Comparison of ENCODE assay signal across 9 cellular contexts in genomic region chr13:23510979-23511735, GRCh38. TPM values are rescaled to one million over a fixed set of nuclear protein-coding genes. Genes with fewer than 3 reads are reported as not detected.
DNase-seq lines count a peak whose midpoint lies in the region; ATAC-seq and TF ChIP-seq lines count a peak whose summit lies in the region.
"Had no signal": no experiment of that assay in that cellular context is flagged by ENCODE, and none has a peak within 500 bp of the region (broad histone marks: within the 10 kb centered on the region; RNA-seq: fewer than 3 reads in every experiment).

No MANE protein-coding gene starts in this region.

- H3K36me3 Mint-ChIP-seq in Caco-2 (ENCODE audit: insufficient read depth, unreplicated experiment), result no peaks in the 10 kb centered on the region

- no peak overlapping the region for H3K4me3 ChIP-seq in Caco-2 (ENCODE audit: low read depth, low read length)
- H3K4me3 ChIP-seq in adrenal gland, result no peak overlapping the region

- POLR2A ChIA-PET in Caco-2 (lab: Charles Lee), result no interaction called here

- H3K4me1 ChIP-seq in Caco-2, result peaks cover 13% of the 10 kb centered on the region
- no peaks in the 10 kb centered on the region for H3K4me1 ChIP-seq in adrenal gland (replicated peaks in 1 of 2)

- no peak for TF ChIP-seq POLR2A in adrenal gland (IDR thresholded peaks at IDR 0.05)

- CTCF ChIA-PET in Caco-2 (lab: Charles Lee), result interaction anchor here (1.0 to 1.3 kb wide), 2 partner anchors 57 to 59 kb away, joined by 3 to 7 read pairs; partner anchors contain the start of gene TNFRSF19

- H3K27ac Mint-ChIP-seq in Caco-2 (ENCODE audit: unreplicated experiment), result no peak overlapping the region

- H3K36me3 ChIP-seq in Caco-2 (ENCODE audit: control insufficient read depth, insufficient read depth, low read length), result no peaks in the 10 kb centered on the region
- no peaks in the 10 kb centered on the region for H3K36me3 ChIP-seq in adrenal gland (replicated peaks in 1 of 2)

- no peaks in the 10 kb centered on the region for H3K9me3 Mint-ChIP-seq in Caco-2 (ENCODE audit: unreplicated experiment)

- BruUV-seq in Caco-2 (replicated peaks; lab: Mats Ljungman, UMichigan), result no TSS peak

- ATAC-seq in HG03095 (IDR thresholded peaks at IDR 0.05; ENCODE audit: unreplicated experiment), result peak; percentile 47
- ATAC-seq in left lobe of liver, result peak; percentile 34
- ATAC-seq in HG02678 (IDR thresholded peaks at IDR 0.05; ENCODE audit: unreplicated experiment), result no peak
- ATAC-seq in HG03025 (IDR thresholded peaks at IDR 0.05; ENCODE audit: low FRiP score, unreplicated experiment), result no peak

- H3K9me3 ChIP-seq in Caco-2, result no peaks in the 10 kb centered on the region
- H3K9me3 ChIP-seq in adrenal gland (replicated peaks in 1 of 3), result no peaks in the 10 kb centered on the region

- H3K4me1 Mint-ChIP-seq in Caco-2 (ENCODE audit: low read depth, unreplicated experiment), result peaks cover 7% of the 10 kb centered on the region

- no peak overlapping the region for H3K4me3 Mint-ChIP-seq in Caco-2 (ENCODE audit: unreplicated experiment)

- WGBS in adrenal gland, 4 donors, result 64 to 72% (median 68%) methylated on average over 4 of the region's 4 CpGs

- no peaks in the 10 kb centered on the region for H3K27me3 ChIP-seq in Caco-2 (replicated peaks; ENCODE audit: control insufficient read depth, insufficient read depth, low read length)
- H3K27me3 ChIP-seq in adrenal gland, result no peaks in the 10 kb centered on the region

- DNase-seq in Caco-2 (peak; percentile 48 to 58), adrenal gland (peak in 3 of 7 donors; percentile 1 to 22 (median 13)), left lobe of liver (ENCODE audit: low spot score) (no peak), NCI-H2029 (lab: John Stamatoyannopoulos, UW) (no peak)
- no peak for DNase-seq in activated naive CD4-positive, alpha-beta T cell (lab: John Stamatoyannopoulos, UW)

- no peaks in the 10 kb centered on the region for H3K27me3 Mint-ChIP-seq in Caco-2 (ENCODE audit: insufficient read depth, unreplicated experiment)

- no peak overlapping the region for H3K27ac ChIP-seq in adrenal gland
- H3K27ac ChIP-seq: HL-60 had no signal

- TF ChIP-seq CTCF in Caco-2 (IDR thresholded peaks at IDR 0.05; ENCODE audit: insufficient read depth in 1 of 2, low read depth in 1 of 2, low read length in 1 of 2, severe bottlenecking in 1 of 2, unreplicated experiment in 1 of 2) (peak; percentile 40 to 62), adrenal gland (IDR thresholded peaks at IDR 0.05) (peak in 4 of 6 experiments; percentile 16 to 42 (median 31))

- intact Hi-C loops in Caco-2 (cut with micrococcal nuclease; ENCODE audit: unreplicated experiment) (loop anchor here (1.0 to 2.0 kb wide), 4 partner anchors 44 to 360 kb away; partner anchors contain the start of gene TNFRSF19), adrenal gland (cut with DNase I) (no loop called here)

RNA-seq across cellular contexts. Expression of gene TNFRSF19, which starts 59.1 kb away (rescaled TPM):
- total RNA-seq in Caco-2 (2022), result 63.4 and 66.4 TPM in 2 replicates
- 1 to 10 TPM in 7 of 8 donors, under 1 TPM in 1; 0.88 to 6.7 (median 3.3) TPM for total RNA-seq in adrenal gland
- 1 to 10 TPM; 1.2 to 3.8 (median 2.0) TPM for polyA plus RNA-seq in adrenal gland
- total RNA-seq in left lobe of liver, result 0.60 TPM

Comparison
In these comparisons a context has a peak if more than half of its experiments do, and no peak if none do; other contexts are left out.
1. DNase-seq: peak in Caco-2 (2 of 2); none in left lobe of liver (single experiment), NCI-H2029 (single experiment) and activated naive CD4-positive, alpha-beta T cell (0 of 4).
2. ATAC-seq: peak in HG03095 (single experiment) and left lobe of liver (single experiment); none in HG02678 (single experiment) and HG03025 (single experiment).